In the genomic region with DNA sequence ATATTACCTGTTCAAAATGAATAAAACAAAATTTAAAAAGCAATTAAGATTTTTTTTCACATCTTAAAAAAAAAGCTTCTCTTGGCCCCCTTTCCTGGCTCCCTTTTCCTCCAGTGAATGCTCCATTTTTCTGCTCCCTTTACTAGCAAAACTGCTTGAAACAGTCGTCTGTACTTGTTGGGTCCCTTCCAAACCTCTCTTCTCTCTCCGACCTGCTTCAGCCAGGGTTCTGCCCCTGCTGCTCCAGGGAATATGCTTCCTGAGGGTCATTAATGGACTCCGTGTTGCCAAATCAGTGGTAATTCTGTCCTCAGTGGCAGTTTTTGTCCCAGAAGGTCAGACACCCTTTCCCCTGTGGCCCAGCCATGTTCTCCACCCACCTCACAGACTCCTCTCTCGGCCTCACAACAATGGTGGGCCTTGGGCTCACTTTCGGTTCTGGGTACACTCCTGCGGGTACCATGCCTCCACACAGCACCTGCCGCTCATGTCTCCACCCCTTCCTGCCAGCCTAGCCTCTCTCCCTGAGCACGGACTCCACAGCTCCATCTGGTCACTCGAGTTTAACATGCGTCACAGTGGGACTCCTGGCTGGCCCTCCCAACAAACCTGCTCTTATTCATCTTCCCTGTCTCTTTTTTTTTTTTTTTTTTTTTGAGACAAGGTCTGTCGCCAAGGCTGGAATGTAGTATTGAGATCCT, we compare ENCODE assay signal across 14 cellular contexts.
DNase-seq lines count a peak whose midpoint lies in the region; ATAC-seq and TF ChIP-seq lines count a peak whose summit lies in the region.
"Had no signal": no experiment of that assay in that cellular context is flagged by ENCODE, and none has a peak within 500 bp of the region (broad histone marks: within the 10 kb centered on the region; RNA-seq: fewer than 3 reads in every experiment).

No MANE protein-coding gene starts in this region.

- peaks cover 8% of the 10 kb centered on the region for H3K4me1 ChIP-seq in MM.1S (ENCODE audit: low read length)

- peak overlapping the region; percentile 58; the same call in 1 of the 2 replicates for H2AFZ ChIP-seq in MM.1S (ENCODE audit: low read length)

- no peaks in the 10 kb centered on the region for H4K20me1 ChIP-seq in MM.1S (ENCODE audit: insufficient read depth, low read length)

- no peak for TF ChIP-seq CTCF in MM.1S (IDR thresholded peaks at IDR 0.05; ENCODE audit: low read length)
- TF ChIP-seq CTCF in nephron progenitor cell (IDR thresholded peaks at IDR 0.05): no peak

- no peaks in the 10 kb centered on the region for H3K27me3 ChIP-seq in MM.1S (replicated peaks; ENCODE audit: insufficient read depth, low read length)

- ATAC-seq in stimulated activated naive CD8-positive, alpha-beta T cell treated with anti-CD3 and anti-CD28 coated beads, Interleukin-15, Interleukin-2, amounts not matched to agents 100 U/mL and 50 U/mL, for 24 hours: no peak
- ATAC-seq in GM21423 (IDR thresholded peaks at IDR 0.05; ENCODE audit: unreplicated experiment): no peak

- H3K27ac Mint-ChIP-seq in nephron progenitor cell: peak overlapping the region; percentile 86

- H3K27me3 Mint-ChIP-seq in nephron progenitor cell (ENCODE audit: low read depth, poor library complexity): peaks cover 4% of the 10 kb centered on the region

- no peak overlapping the region for H3K4me3 ChIP-seq in MM.1S (ENCODE audit: low read length)

- DNase-seq in COLO668 (lab: John Stamatoyannopoulos, UW; ENCODE audit: unreplicated experiment) (peak; percentile 28), MM.1S (no peak), cerebellar cortex (ENCODE audit: low spot score) (peak; percentile 88), nephron progenitor cell (no peak), NK-92 (lab: John Stamatoyannopoulos, UW; ENCODE audit: unreplicated experiment) (no peak)
- no peak for DNase-seq in stimulated activated naive CD8-positive, alpha-beta T cell treated with anti-CD3 and anti-CD28 coated beads, Interleukin-15, Interleukin-2, amounts not matched to agents 100 U/mL and 50 U/mL, for 24 hours
- DNase-seq: Calu3, DND-41, GOT3, NCI-H1092 treated with DMSO at 0.1 percent for 48 hours, NCI-H1694 had no signal

- no peaks in the 10 kb centered on the region for H3K9me2 ChIP-seq in MM.1S (replicated peaks; ENCODE audit: insufficient read depth, low read length)

- no peak overlapping the region for H3K9ac ChIP-seq in MM.1S (ENCODE audit: low read length)
- H3K9ac ChIP-seq: KMS-11 had no signal

- no peaks in the 10 kb centered on the region for H3K79me2 ChIP-seq in MM.1S (ENCODE audit: low read length)

- H3K9me3 ChIP-seq in MM.1S (replicated peaks; ENCODE audit: insufficient read depth, low read length): no peaks in the 10 kb centered on the region

- peaks cover 2% of the 10 kb centered on the region for H3F3A ChIP-seq in MM.1S (ENCODE audit: insufficient read depth, low read length)

- H3K36me3 Mint-ChIP-seq in nephron progenitor cell (ENCODE audit: low read depth): no peaks in the 10 kb centered on the region
- H3K36me3 Mint-ChIP-seq: CD14-positive monocyte had no signal

- H3K4me1 Mint-ChIP-seq in nephron progenitor cell: peaks cover 56% of the 10 kb centered on the region
- H3K4me1 Mint-ChIP-seq: CD14-positive monocyte had no signal

- no peaks in the 10 kb centered on the region for H3K9me3 Mint-ChIP-seq in nephron progenitor cell

- no peak overlapping the region for H3K4me3 Mint-ChIP-seq in nephron progenitor cell
- H3K4me3 Mint-ChIP-seq: CD14-positive monocyte had no signal

- no peak overlapping the region for H3K27ac ChIP-seq in MM.1S (ENCODE audit: low read length)
- H3K27ac ChIP-seq: KMS-11 had no signal

- peak overlapping the region; percentile 28 for H3K4me2 ChIP-seq in MM.1S (ENCODE audit: low read depth, low read length)
- H3K4me2 ChIP-seq: KMS-11 had no signal

- H3K36me3 ChIP-seq in MM.1S (replicated peaks; ENCODE audit: insufficient read depth, low read length): no peaks in the 10 kb centered on the region

Comparison
In these comparisons a context has a peak if more than half of its experiments do, and no peak if none do; other contexts are left out.
1. DNase-seq: peak in COLO668 (single experiment) and cerebellar cortex (single experiment); none in MM.1S (single experiment), nephron progenitor cell (single experiment), NK-92 (single experiment) and stimulated activated naive CD8-positive, alpha-beta T cell treated with anti-CD3 and anti-CD28 coated beads, Interleukin-15, Interleukin-2, amounts not matched to agents 100 U/mL and 50 U/mL, for 24 hours (single experiment).